15 cellular contexts compared by ENCODE assay signal in the genomic region with DNA sequence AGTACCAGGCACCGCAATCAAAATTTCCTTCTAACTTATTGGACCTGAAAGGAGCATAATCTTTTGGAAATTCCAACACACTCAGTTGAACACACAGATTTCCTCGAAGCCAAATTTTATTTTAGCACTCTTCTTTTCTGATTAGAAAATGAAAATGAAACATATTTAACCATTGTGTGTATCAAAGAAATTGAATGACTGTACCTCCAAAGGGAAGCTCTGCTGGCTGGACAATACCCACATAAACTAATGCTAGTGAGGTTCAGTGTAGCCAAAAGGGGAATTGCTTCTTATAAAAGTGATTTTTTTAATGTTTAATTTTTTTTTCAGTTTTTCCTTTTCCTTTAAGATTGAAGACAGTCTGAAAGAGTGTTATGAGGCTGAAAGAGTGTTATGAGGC.
"Had no signal": no experiment of that assay in that cellular context is flagged by ENCODE, and none has a peak within 500 bp of the region (broad histone marks: within the 10 kb centered on the region; RNA-seq: fewer than 3 reads in every experiment).

No MANE protein-coding gene starts in this region.

- H3K4me3 ChIP-seq: cardiac muscle cell, dorsolateral prefrontal cortex, thyroid gland had no signal

- ATAC-seq: activated CD4-positive, alpha-beta T cell treated with anti-CD3 and anti-CD28 coated beads for 36 hours; activated naive CD4-positive, alpha-beta T cell treated with anti-CD3 and anti-CD28 coated beads, Interleukin-2, amount 50 U/mL, for 72 hours; natural killer cell; WTC11 had no signal

- DNase-seq: activated CD4-positive, alpha-beta T cell treated with anti-CD3 and anti-CD28 coated beads for 36 hours; activated CD4-positive, alpha-beta T cell treated with anti-CD3 and anti-CD28 coated beads, Interleukin-2, amount 50 U/mL, for 48 hours; activated gamma-delta T cell treated with Interleukin-2 at 50 U/mL for 16 hours; dorsolateral prefrontal cortex; left cardiac atrium; mesendoderm; natural killer cell; nucleus accumbens; retina; stimulated activated CD4-positive, alpha-beta T cell treated with anti-CD3 and anti-CD28 coated beads, Interleukin-2, amount 100 ng/mL, for 24 hours; stimulated activated naive CD4-positive, alpha-beta T cell treated with Interleukin-2 at 50 U/mL for 16 hours; thyroid gland had no signal

- H3K4me1 ChIP-seq: thyroid gland had no signal

- H3K36me3 ChIP-seq: cardiac muscle cell, thyroid gland had no signal

- H3K27me3 ChIP-seq: cardiac muscle cell, thyroid gland had no signal

- H3K27ac ChIP-seq: cardiac muscle cell, dorsolateral prefrontal cortex, thyroid gland had no signal

- H3K9me3 ChIP-seq: thyroid gland had no signal
